9 cellular contexts compared by ENCODE assay signal in genomic region chr17:42310281-42311156, GRCh38. TPM values are rescaled to one million over a fixed set of nuclear protein-coding genes. Genes with fewer than 3 reads are reported as not detected.
DNase-seq lines count a peak whose midpoint lies in the region; ATAC-seq and TF ChIP-seq lines count a peak whose summit lies in the region.
"Had no signal": no experiment of that assay in that cellular context is flagged by ENCODE, and none has a peak within 500 bp of the region (broad histone marks: within the 10 kb centered on the region; RNA-seq: fewer than 3 reads in every experiment).

No MANE protein-coding gene starts in this region.

- H3K27ac Mint-ChIP-seq in activated CD4-positive, alpha-beta T cell treated with anti-CD3 and anti-CD28 coated beads, Interleukin-2, amount 10 ng/mL, durations not matched to agents 7 days and 5 days, result peak overlapping the region; percentile 85

- no peaks in the 10 kb centered on the region for H3K79me2 ChIP-seq in osteoblast (ENCODE audit: insufficient read depth, low read length)

- no peak overlapping the region for H2AFZ ChIP-seq in osteoblast (ENCODE audit: low read length)

- intact Hi-C loops in left colon (cut with DNase I, micrococcal nuclease), result loop anchor here (10.0 kb wide), 2 partner anchors 94 to 214 kb away; no protein-coding TSS in a partner anchor

- H3K27ac ChIP-seq in thoracic aorta (peak overlapping the region; percentile 66 to 83), osteoblast (ENCODE audit: low read depth, low read length) (no peak overlapping the region)

- peak overlapping the region; percentile 25 for H3K4me3 Mint-ChIP-seq in activated CD4-positive, alpha-beta T cell treated with anti-CD3 and anti-CD28 coated beads, Interleukin-2, amount 10 ng/mL, durations not matched to agents 7 days and 5 days

- no peak for DNase-seq in activated CD4-positive, alpha-beta T cell treated with anti-CD3 and anti-CD28 coated beads, Interleukin-2, amount 10 ng/mL, durations not matched to agents 7 days and 5 days
- DNase-seq in activated CD4-positive, alpha-beta T cell treated with anti-CD3 and anti-CD28 coated beads, Interleukin-2, amount 50 U/mL, for 4 hours, result no peak
- DNase-seq in activated naive CD4-positive, alpha-beta T cell treated with anti-CD3 and anti-CD28 coated beads, Interleukin-2, amount 50 U/mL, for 16 hours, result peak; percentile 48
- DNase-seq in left colon (no peak), thoracic aorta (ENCODE audit: low spot score) (no peak), dermis blood vessel endothelial cell (no peak), CD1c-positive myeloid dendritic cell (ENCODE audit: extremely low spot score) (no peak), osteoblast (ENCODE audit: insufficient read length, low spot score, missing footprints) (no peak)
- DNase-seq: activated naive CD8-positive, alpha-beta T cell treated with anti-CD3 and anti-CD28 coated beads, Interleukin-2, amount 10 ng/mL, durations not matched to agents 7 days and 5 days had no signal

- peaks cover 12 to 26% of the 10 kb centered on the region in 2 donors for H3K4me1 ChIP-seq in thoracic aorta (ENCODE audit: control insufficient read depth in 1 of 2, low read depth in 2 of 2)
- peaks cover 10% of the 10 kb centered on the region for H3K4me1 ChIP-seq in osteoblast (ENCODE audit: insufficient read depth, low read length)

- no peaks in the 10 kb centered on the region for H3K27me3 Mint-ChIP-seq in activated CD4-positive, alpha-beta T cell treated with anti-CD3 and anti-CD28 coated beads, Interleukin-2, amount 10 ng/mL, durations not matched to agents 7 days and 5 days
- H3K27me3 Mint-ChIP-seq: activated naive CD8-positive, alpha-beta T cell treated with anti-CD3 and anti-CD28 coated beads, Interleukin-2, amount 10 ng/mL, durations not matched to agents 7 days and 5 days had no signal

- H3K9me3 ChIP-seq in thoracic aorta (no peaks in the 10 kb centered on the region), osteoblast (ENCODE audit: low read depth, low read length) (no peaks in the 10 kb centered on the region)

- TF ChIP-seq CTCF in thoracic aorta (IDR thresholded peaks at IDR 0.05), result no peak
- TF ChIP-seq CTCF in osteoblast (IDR thresholded peaks at IDR 0.05; ENCODE audit: extremely low read depth, low read depth, low read length), result no peak

- CTCF ChIA-PET in activated CD4-positive, alpha-beta T cell treated with anti-CD3 and anti-CD28 coated beads, Interleukin-2, amount 10 ng/mL, durations not matched to agents 7 days and 5 days (lab: Charles Lee), result interaction anchor here (0.5 to 22.5 kb wide), 16 partner anchors 9 to 347 kb away, joined by 3 to 357 read pairs (median 4); partner anchors contain the start of gene STAT3

- no peaks in the 10 kb centered on the region for H3K27me3 ChIP-seq in thoracic aorta (replicated peaks; ENCODE audit: insufficient read depth)
- H3K27me3 ChIP-seq in osteoblast (ENCODE audit: insufficient read depth, low read length), result no peaks in the 10 kb centered on the region

- H3K9me3 Mint-ChIP-seq in activated CD4-positive, alpha-beta T cell treated with anti-CD3 and anti-CD28 coated beads, Interleukin-2, amount 10 ng/mL, durations not matched to agents 7 days and 5 days, result no peaks in the 10 kb centered on the region
- H3K9me3 Mint-ChIP-seq: activated naive CD8-positive, alpha-beta T cell treated with anti-CD3 and anti-CD28 coated beads, Interleukin-2, amount 10 ng/mL, durations not matched to agents 7 days and 5 days had no signal

- H4K20me1 ChIP-seq in osteoblast (ENCODE audit: insufficient read depth, low read length), result peaks cover 2% of the 10 kb centered on the region

- POLR2A ChIA-PET in activated CD4-positive, alpha-beta T cell treated with anti-CD3 and anti-CD28 coated beads, Interleukin-2, amount 10 ng/mL, durations not matched to agents 7 days and 5 days (lab: Charles Lee), result no interaction called here

- no peak overlapping the region for H3K4me2 ChIP-seq in osteoblast (ENCODE audit: insufficient read depth, low read length)

- H3K36me3 ChIP-seq in thoracic aorta (peaks cover 44% of the 10 kb centered on the region), osteoblast (ENCODE audit: insufficient read depth, low read length) (peaks cover 30% of the 10 kb centered on the region)

- ATAC-seq in left colon (peak; percentile 2), thoracic aorta (ENCODE audit: insufficient number of reproducible peaks, low FRiP score, low read depth) (no peak)

- peaks cover 69% of the 10 kb centered on the region for H3K36me3 Mint-ChIP-seq in activated CD4-positive, alpha-beta T cell treated with anti-CD3 and anti-CD28 coated beads, Interleukin-2, amount 10 ng/mL, durations not matched to agents 7 days and 5 days (ENCODE audit: low read depth)

- H3K4me3 ChIP-seq in thoracic aorta, result no peak overlapping the region
- no peak overlapping the region for H3K4me3 ChIP-seq in osteoblast (ENCODE audit: insufficient read depth, low read length)

- peaks cover 73% of the 10 kb centered on the region for H3K4me1 Mint-ChIP-seq in activated CD4-positive, alpha-beta T cell treated with anti-CD3 and anti-CD28 coated beads, Interleukin-2, amount 10 ng/mL, durations not matched to agents 7 days and 5 days

RNA-seq across cellular contexts. Expression of gene STAT5A, which starts 22.2 kb away (rescaled TPM):
- 100 to 1,000 TPM in 1 of 2 experiments, 10 to 100 TPM in 1; 99.5 to 108 TPM for total RNA-seq in activated CD4-positive, alpha-beta T cell treated with anti-CD3 and anti-CD28 coated beads, Interleukin-2, amount 10 ng/mL, durations not matched to agents 7 days and 5 days
- total RNA-seq in left colon, result 10 to 100 TPM; 19.8 to 28.1 TPM
- total RNA-seq in thoracic aorta, result 10 to 100 TPM; 65.5 to 69.8 TPM
- total RNA-seq in dermis blood vessel endothelial cell, result 51.4 and 60.2 TPM in 2 replicates
- total RNA-seq in osteoblast, result 35.5 and 38.6 TPM in 2 replicates

RNA-seq across cellular contexts. Expression of gene STAT5B, which starts 34.3 kb away (rescaled TPM):
- 100 to 1,000 TPM; 150 to 164 TPM for total RNA-seq in activated CD4-positive, alpha-beta T cell treated with anti-CD3 and anti-CD28 coated beads, Interleukin-2, amount 10 ng/mL, durations not matched to agents 7 days and 5 days
- 10 to 100 TPM; 34.2 to 39.2 TPM for total RNA-seq in left colon
- total RNA-seq in thoracic aorta, result 100 to 1,000 TPM in 1 of 2 donors, 10 to 100 TPM in 1; 95.2 to 117 TPM
- total RNA-seq in dermis blood vessel endothelial cell, result 46.3 and 46.8 TPM in 2 replicates
- 22.8 and 23.6 TPM in 2 replicates for total RNA-seq in osteoblast
